8 cellular contexts compared by ENCODE assay signal in genomic region chr9:117782931-117783788, GRCh38.
A peak's percentile ranks its signal among the peaks of the same experiment; 100 is the strongest.
DNase-seq lines count a peak whose midpoint lies in the region; ATAC-seq and TF ChIP-seq lines count a peak whose summit lies in the region.

No MANE protein-coding gene starts in this region.

- H3K36me3 Mint-ChIP-seq in endothelial cell (ENCODE audit: low read depth, unreplicated experiment), result no peaks in the 10 kb centered on the region

- no peak overlapping the region for H3K27ac Mint-ChIP-seq in endothelial cell (ENCODE audit: unreplicated experiment)

- ATAC-seq in GM19438 (IDR thresholded peaks at IDR 0.05; ENCODE audit: low read depth, unreplicated experiment), result peak; percentile 75
- ATAC-seq in HG03469 (IDR thresholded peaks at IDR 0.05; ENCODE audit: unreplicated experiment), result peak; percentile 49

- no peak for TF ChIP-seq CTCF in endothelial cell (IDR thresholded peaks at IDR 0.05; ENCODE audit: unreplicated experiment)

- H3K9me3 ChIP-seq in mononuclear cell (ENCODE audit: low read depth, low read length), result no peaks in the 10 kb centered on the region

- peaks cover 27% of the 10 kb centered on the region for H3K4me1 ChIP-seq in mononuclear cell (ENCODE audit: insufficient read depth, low read length)

- H3K4me1 Mint-ChIP-seq in endothelial cell (ENCODE audit: unreplicated experiment), result peaks cover 6% of the 10 kb centered on the region

- no peak overlapping the region for H3K4me3 Mint-ChIP-seq in endothelial cell (ENCODE audit: unreplicated experiment)

- H3K27me3 ChIP-seq in mononuclear cell (ENCODE audit: insufficient read depth, low read length), result no peaks in the 10 kb centered on the region

- DNase-seq in COLO668 (lab: John Stamatoyannopoulos, UW; ENCODE audit: unreplicated experiment) (peak; percentile 77), NCI-H82 (lab: John Stamatoyannopoulos, UW) (peak; percentile 82), endothelial cell (ENCODE audit: low spot score) (peak; percentile 62)
- DNase-seq in activated CD8-positive, alpha-beta memory T cell treated with anti-CD3 and anti-CD28 coated beads for 24 hours, result peak; percentile 71
- peak; percentile 53 for DNase-seq in stimulated activated CD8-positive, alpha-beta memory T cell treated with anti-CD3 and anti-CD28 coated beads, Interleukin-4, amount 100 ng/mL, for 48 hours

- H3K9me3 Mint-ChIP-seq in endothelial cell (ENCODE audit: unreplicated experiment), result no peaks in the 10 kb centered on the region

- H3K4me3 ChIP-seq in mononuclear cell (ENCODE audit: low read length), result peak overlapping the region; percentile 29

- peaks cover 3% of the 10 kb centered on the region for H3K27me3 Mint-ChIP-seq in endothelial cell (ENCODE audit: unreplicated experiment)

Comparison
In these comparisons a context has a peak if more than half of its experiments do, and no peak if none do; other contexts are left out.
1. Peak in every context shown above with its lines: DNase-seq, ATAC-seq and H3K4me3 ChIP-seq.